Comparison of ENCODE assay signal across 14 cellular contexts in the genomic region with DNA sequence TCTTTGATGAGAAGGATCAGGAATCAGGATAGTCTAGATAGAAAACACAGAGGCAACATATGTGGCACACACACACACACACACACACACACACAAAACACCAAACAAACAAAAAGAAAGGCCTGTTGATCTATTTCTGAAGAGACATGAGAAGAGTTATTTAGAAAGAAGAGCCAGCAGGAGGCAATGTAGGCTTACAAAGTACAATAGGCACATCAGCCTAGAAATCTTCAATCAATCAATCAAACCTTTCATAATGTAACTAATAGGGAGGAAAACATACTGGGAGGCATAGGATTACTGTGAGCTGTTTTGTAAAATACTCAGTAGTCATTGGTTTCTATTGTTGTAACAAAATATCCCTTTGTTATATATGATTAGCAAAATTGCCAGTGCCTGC. TPM values are rescaled to one million over a fixed set of nuclear protein-coding genes. Genes with fewer than 3 reads are reported as not detected.
A peak's percentile ranks its signal among the peaks of the same experiment; 100 is the strongest.
DNase-seq lines count a peak whose midpoint lies in the region; ATAC-seq and TF ChIP-seq lines count a peak whose summit lies in the region.
"Had no signal": no experiment of that assay in that cellular context is flagged by ENCODE, and none has a peak within 500 bp of the region (broad histone marks: within the 10 kb centered on the region; RNA-seq: fewer than 3 reads in every experiment).

No MANE protein-coding gene starts in this region.

- H3K9me3 ChIP-seq in KOPT-K1 (ENCODE audit: insufficient read depth, low read length, poor library complexity, severe bottlenecking) (no peaks in the 10 kb centered on the region), upper lobe of right lung (no peaks in the 10 kb centered on the region)
- H3K9me3 ChIP-seq: SJSA1, upper lobe of left lung had no signal

- peak; percentile 12 for DNase-seq in GM12865 (ENCODE audit: low read depth)
- DNase-seq in choroid plexus epithelial cell (ENCODE audit: low read depth), result no peak
- DNase-seq in pons (ENCODE audit: low spot score), result peak; percentile 22
- DNase-seq in cardiac septum (ENCODE audit: low spot score), result no peak
- no peak for DNase-seq in upper lobe of right lung
- DNase-seq in NCI-H2081 treated with DMSO at 0.1 percent for 48 hours (lab: John Stamatoyannopoulos, UW), result no peak
- DNase-seq: CD8-positive, alpha-beta memory T cell; central memory CD4-positive, alpha-beta T cell; NCI-H2171; right cardiac atrium; stimulated activated CD4-positive, alpha-beta T cell treated with anti-CD3 and anti-CD28 coated beads, Interleukin-2, amount 100 ng/mL, for 48 hours; upper lobe of left lung had no signal

- TF ChIP-seq CTCF in GM12865 (IDR thresholded peaks at IDR 0.05; ENCODE audit: insufficient read depth, low read depth, low read length, missing control alignments), result no peak
- peak; percentile 45 for TF ChIP-seq CTCF in choroid plexus epithelial cell (conservative IDR thresholded peaks at IDR 0.05; ENCODE audit: low read depth, low read length)
- no peak for TF ChIP-seq CTCF in upper lobe of right lung (IDR thresholded peaks at IDR 0.05)

- no peak overlapping the region for H3K4me3 ChIP-seq in GM12865 (ENCODE audit: low read depth, low read length)
- H3K4me3 ChIP-seq in choroid plexus epithelial cell (ENCODE audit: low read depth, low read length), result no peak overlapping the region
- no peak overlapping the region for H3K4me3 ChIP-seq in upper lobe of right lung
- H3K4me3 ChIP-seq: SJSA1, upper lobe of left lung had no signal

- intact Hi-C loops in cardiac septum (cut with DNase I) (no loop called here), upper lobe of right lung (cut with DNase I) (no loop called here)

- H3K4me1 ChIP-seq in upper lobe of right lung, result no peaks in the 10 kb centered on the region

- no peaks in the 10 kb centered on the region for H3K27me3 ChIP-seq in upper lobe of right lung
- H3K27me3 ChIP-seq: SJSA1, upper lobe of left lung had no signal

- H3K27ac ChIP-seq in KOPT-K1 (ENCODE audit: low read depth, low read length, poor library complexity, severe bottlenecking), result peak overlapping the region; percentile 100
- no peak overlapping the region for H3K27ac ChIP-seq in upper lobe of right lung
- H3K27ac ChIP-seq: SJSA1, upper lobe of left lung had no signal

- ATAC-seq in upper lobe of right lung, result no peak
- ATAC-seq: right cardiac atrium had no signal

- H3K36me3 ChIP-seq in KOPT-K1 (ENCODE audit: insufficient read depth, low read length) (no peaks in the 10 kb centered on the region), upper lobe of right lung (no peaks in the 10 kb centered on the region)
- H3K36me3 ChIP-seq: SJSA1, upper lobe of left lung had no signal

RNA-seq across cellular contexts. Expression of a gene that starts 47.3 kb away (rescaled TPM):
- 15.8 TPM for total RNA-seq in cardiac septum
- 94.0 TPM for total RNA-seq in upper lobe of right lung

Comparison
In these comparisons a context has a peak if more than half of its experiments do, and no peak if none do; other contexts are left out.
1. DNase-seq: peak in GM12865 (single experiment) and pons (single experiment); none in choroid plexus epithelial cell (single experiment), cardiac septum (single experiment), upper lobe of right lung (single experiment) and NCI-H2081 treated with DMSO at 0.1 percent for 48 hours (single experiment).